ENCODE assay signal across 8 cellular contexts in genomic region chr11:72589802-72590761, GRCh38.
DNase-seq lines count a peak whose midpoint lies in the region; ATAC-seq and TF ChIP-seq lines count a peak whose summit lies in the region.

No MANE protein-coding gene starts in this region.

- H3K4me1 Mint-ChIP-seq in activated T-helper 2 cell treated with anti-CD3 and anti-CD28 coated beads, Interferon-gamma antibody, Interleukin-2, Interleukin-4, amounts not matched to agents 10 μg/mL and 5 μg/mL and 100 μg/mL, durations not matched to agents 14 hours and 24 hours and 36 hours (ENCODE audit: low read depth) = peaks cover 25% of the 10 kb centered on the region

- peaks cover 42% of the 10 kb centered on the region for H3K27me3 ChIP-seq in left ventricle myocardium inferior (ENCODE audit: low read depth)

- H3K4me3 Mint-ChIP-seq in activated T-helper 2 cell treated with anti-CD3 and anti-CD28 coated beads, Interferon-gamma antibody, Interleukin-2, Interleukin-4, amounts not matched to agents 10 μg/mL and 5 μg/mL and 100 μg/mL, durations not matched to agents 14 hours and 24 hours and 36 hours (ENCODE audit: low read depth) = no peak overlapping the region

- H3K36me3 ChIP-seq in left ventricle myocardium inferior = peaks cover 13% of the 10 kb centered on the region

- no peaks in the 10 kb centered on the region for H3K36me3 Mint-ChIP-seq in activated T-helper 2 cell treated with anti-CD3 and anti-CD28 coated beads, Interferon-gamma antibody, Interleukin-2, Interleukin-4, amounts not matched to agents 10 μg/mL and 5 μg/mL and 100 μg/mL, durations not matched to agents 14 hours and 24 hours and 36 hours (ENCODE audit: low read depth)

- no peaks in the 10 kb centered on the region for H3K9me3 Mint-ChIP-seq in activated T-helper 2 cell treated with anti-CD3 and anti-CD28 coated beads, Interferon-gamma antibody, Interleukin-2, Interleukin-4, amounts not matched to agents 10 μg/mL and 5 μg/mL and 100 μg/mL, durations not matched to agents 14 hours and 24 hours and 36 hours

- no peak overlapping the region for H3K27ac Mint-ChIP-seq in activated T-helper 2 cell treated with anti-CD3 and anti-CD28 coated beads, Interferon-gamma antibody, Interleukin-2, Interleukin-4, amounts not matched to agents 10 μg/mL and 5 μg/mL and 100 μg/mL, durations not matched to agents 14 hours and 24 hours and 36 hours

- ATAC-seq in HG03342 (IDR thresholded peaks at IDR 0.05; ENCODE audit: unreplicated experiment) (no peak), HG02840 (IDR thresholded peaks at IDR 0.05; ENCODE audit: low FRiP score, unreplicated experiment) (no peak)

- peaks cover 63% of the 10 kb centered on the region for H3K27me3 Mint-ChIP-seq in activated T-helper 2 cell treated with anti-CD3 and anti-CD28 coated beads, Interferon-gamma antibody, Interleukin-2, Interleukin-4, amounts not matched to agents 10 μg/mL and 5 μg/mL and 100 μg/mL, durations not matched to agents 14 hours and 24 hours and 36 hours (ENCODE audit: low read depth)

- no peak overlapping the region for H3K27ac ChIP-seq in left ventricle myocardium inferior (replicated peaks)

- H3K9me3 ChIP-seq in left ventricle myocardium inferior (replicated peaks) = no peaks in the 10 kb centered on the region

- intact Hi-C loops in activated T-helper 2 cell treated with anti-CD3 and anti-CD28 coated beads, Interferon-gamma antibody, Interleukin-2, Interleukin-4, amounts not matched to agents 10 μg/mL and 5 μg/mL and 100 μg/mL, durations not matched to agents 14 hours and 24 hours and 36 hours (cut with micrococcal nuclease) = loop anchor here (1.0 kb wide), 1 partner anchor 53 kb away; no protein-coding TSS in a partner anchor
- intact Hi-C loops in left ventricle myocardium inferior (cut with micrococcal nuclease) = no loop called here

- H3K4me3 ChIP-seq in left ventricle myocardium inferior = peak overlapping the region; percentile 56
- H3K4me3 ChIP-seq in skeletal muscle cell (ENCODE audit: low read depth, low read length) = peak overlapping the region; percentile 9

- TF ChIP-seq CTCF in left ventricle myocardium inferior (IDR thresholded peaks at IDR 0.05; ENCODE audit: borderline replicate concordance) = peak; percentile 57

- peak; percentile 84 for DNase-seq in DMS53 treated with DMSO at 0.1 percent for 48 hours (lab: John Stamatoyannopoulos, UW; ENCODE audit: unreplicated experiment)
- DNase-seq in NCI-H146 treated with DMSO at 0.1 percent for 48 hours (lab: John Stamatoyannopoulos, UW; ENCODE audit: unreplicated experiment) = peak; percentile 10
- DNase-seq in activated T-helper 2 cell treated with anti-CD3 and anti-CD28 coated beads, Interferon-gamma antibody, Interleukin-2, Interleukin-4, amounts not matched to agents 10 μg/mL and 5 μg/mL and 100 μg/mL, durations not matched to agents 14 hours and 24 hours and 36 hours (ENCODE audit: low spot score) = peak; percentile 24
- peak; percentile 43 for DNase-seq in left ventricle myocardium inferior
- DNase-seq in skeletal muscle cell (ENCODE audit: low read depth) = no peak
- DNase-seq in NCI-H1105 treated with DMSO at 0.1 percent for 48 hours (lab: John Stamatoyannopoulos, UW) = no peak

- H3K4me1 ChIP-seq in left ventricle myocardium inferior = peaks cover 20% of the 10 kb centered on the region

Comparison
In these comparisons a context has a peak if more than half of its experiments do, and no peak if none do; other contexts are left out.
1. DNase-seq: peak in DMS53 treated with DMSO at 0.1 percent for 48 hours (single experiment), NCI-H146 treated with DMSO at 0.1 percent for 48 hours (single experiment), activated T-helper 2 cell treated with anti-CD3 and anti-CD28 coated beads, Interferon-gamma antibody, Interleukin-2, Interleukin-4, amounts not matched to agents 10 μg/mL and 5 μg/mL and 100 μg/mL, durations not matched to agents 14 hours and 24 hours and 36 hours (single experiment) and left ventricle myocardium inferior (single experiment); none in skeletal muscle cell (single experiment) and NCI-H1105 treated with DMSO at 0.1 percent for 48 hours (single experiment).